In the genomic region with DNA sequence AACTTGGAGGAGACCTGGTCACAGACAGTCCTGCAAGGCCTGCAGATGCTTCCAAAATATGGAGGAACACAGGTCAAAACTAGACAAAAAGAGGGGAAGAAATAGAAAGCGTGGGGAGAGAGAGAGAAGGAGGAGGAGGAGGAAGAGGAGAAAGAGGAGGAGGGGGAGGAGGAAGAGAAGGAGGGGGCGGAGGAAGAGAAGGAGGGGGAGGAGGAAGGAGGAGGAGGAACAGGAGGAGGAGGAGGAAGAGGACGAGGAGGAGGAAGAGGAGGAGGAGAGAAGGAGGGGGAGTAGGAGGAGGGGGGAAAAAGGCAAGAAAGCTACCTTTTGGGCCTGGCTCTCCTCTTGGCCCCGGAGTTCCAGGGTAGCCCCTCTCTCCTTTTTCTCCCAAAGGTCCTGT, we compare ENCODE assay signal across 1 cellular context.
TF ChIP-seq lines count a peak whose summit lies in the region.

No MANE protein-coding gene starts in this region.

TF ChIP-seq in HEK293, 187 proteins besides CTCF, POLR2A, EP300 and RAD21 (continued from another document):
- TF ChIP-seq, protein P1, sequence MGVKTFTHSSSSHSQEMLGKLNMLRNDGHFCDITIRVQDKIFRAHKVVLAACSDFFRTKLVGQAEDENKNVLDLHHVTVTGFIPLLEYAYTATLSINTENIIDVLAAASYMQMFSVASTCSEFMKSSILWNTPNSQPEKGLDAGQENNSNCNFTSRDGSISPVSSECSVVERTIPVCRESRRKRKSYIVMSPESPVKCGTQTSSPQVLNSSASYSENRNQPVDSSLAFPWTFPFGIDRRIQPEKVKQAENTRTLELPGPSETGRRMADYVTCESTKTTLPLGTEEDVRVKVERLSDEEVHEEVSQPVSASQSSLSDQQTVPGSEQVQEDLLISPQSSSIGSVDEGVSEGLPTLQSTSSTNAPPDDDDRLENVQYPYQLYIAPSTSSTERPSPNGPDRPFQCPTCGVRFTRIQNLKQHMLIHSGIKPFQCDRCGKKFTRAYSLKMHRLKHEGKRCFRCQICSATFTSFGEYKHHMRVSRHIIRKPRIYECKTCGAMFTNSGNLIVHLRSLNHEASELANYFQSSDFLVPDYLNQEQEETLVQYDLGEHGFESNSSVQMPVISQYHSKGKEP (tag by site-specific recombination; IDR thresholded peaks at IDR 0.05), result no peak
- TF ChIP-seq ZNF214 (tag by site-specific recombination; IDR thresholded peaks at IDR 0.05; ENCODE audit: borderline replicate concordance) (no peak), KLF9 (tag by site-specific recombination; IDR thresholded peaks at IDR 0.05; ENCODE audit: low read depth) (no peak)
